In the genomic region with DNA sequence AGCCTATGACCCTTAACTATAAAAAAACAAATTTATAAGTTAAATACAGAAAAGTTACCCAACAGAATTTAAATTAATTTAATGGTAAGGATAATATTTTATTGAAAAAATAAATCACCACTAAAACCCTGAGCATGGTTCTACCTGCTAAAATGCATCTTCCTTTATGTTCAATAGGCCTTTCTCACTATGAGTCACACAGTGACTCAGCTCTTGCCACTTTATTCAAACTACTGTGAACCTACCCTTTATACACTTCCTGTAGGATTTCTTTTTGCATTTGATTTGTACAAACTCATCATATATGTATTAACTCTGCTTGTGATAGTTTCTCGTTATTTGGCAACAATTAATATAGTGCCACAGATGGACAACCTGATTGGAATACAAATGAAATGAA, we compare ENCODE assay signal across 8 cellular contexts. TPM values are rescaled to one million over a fixed set of nuclear protein-coding genes. Genes with fewer than 3 reads are reported as not detected.
DNase-seq lines count a peak whose midpoint lies in the region; ATAC-seq and TF ChIP-seq lines count a peak whose summit lies in the region.

No MANE protein-coding gene starts in this region.

- CTCF ChIA-PET in mammary epithelial cell (lab: Charles Lee; ENCODE audit: low non-redundant PET): no interaction called here

- H3K9me3 ChIP-seq in mammary epithelial cell (replicated peaks; ENCODE audit: insufficient read depth, low read length): no peaks in the 10 kb centered on the region
- peaks cover 0 to 4% (median 0%) of the 10 kb centered on the region in 12 donors for H3K9me3 ChIP-seq in heart left ventricle

- TF ChIP-seq CTCF in mammary epithelial cell (conservative IDR thresholded peaks at IDR 0.05 in 1 of 2, IDR thresholded peaks at IDR 0.05 in 1 of 2; ENCODE audit: extremely low read depth in 1 of 2, insufficient read depth in 1 of 2, low read depth in 1 of 2, low read length in 2 of 2) (no peak), type B pancreatic cell (conservative IDR thresholded peaks at IDR 0.05) (no peak), heart left ventricle (IDR thresholded peaks at IDR 0.05) (no peak)

- in situ Hi-C loops in mammary epithelial cell (cut with MboI; ENCODE audit: low sequenced_read_pairs in 2 of 2): no loop called here

- no peak for TF ChIP-seq POLR2A in heart left ventricle (IDR thresholded peaks at IDR 0.05)

- H3K9me3 Mint-ChIP-seq in type B pancreatic cell: peaks cover 3% of the 10 kb centered on the region

- H3K27me3 Mint-ChIP-seq in type B pancreatic cell: no peaks in the 10 kb centered on the region

- H3K4me3 ChIP-seq in mammary epithelial cell (replicated peaks in 1 of 3; ENCODE audit: insufficient read depth in 1 of 3, low read depth in 2 of 3, low read length in 3 of 3): no peak overlapping the region
- no peak overlapping the region for H3K4me3 ChIP-seq in heart left ventricle

- H3K36me3 ChIP-seq in mammary epithelial cell (ENCODE audit: insufficient read depth, low read length) (no peaks in the 10 kb centered on the region), heart left ventricle (no peaks in the 10 kb centered on the region)

- intact Hi-C loops in mammary epithelial cell (cut with micrococcal nuclease) (loop anchor here (5.0 kb wide), 1 partner anchor 54 kb away; the partner anchor contains the start of gene COBLL1), heart left ventricle (cut with DNase I) (loop anchor here in 1 of 10 donors (5.0 kb wide), 1 partner anchor 39 kb away; no protein-coding TSS in a partner anchor)

- H3K36me3 Mint-ChIP-seq in type B pancreatic cell: no peaks in the 10 kb centered on the region

- no peak overlapping the region for H2AFZ ChIP-seq in mammary epithelial cell (ENCODE audit: low read depth, low read length)

- 0% methylated on average over 1 of the region's 1 CpG for WGBS in mammary epithelial cell (ENCODE audit: low coverage, missing lambda C conversion rate)
- 71 to 78% (median 75%) methylated on average over 1 of the region's 1 CpG for WGBS in heart left ventricle, 4 donors

- H3K27ac ChIP-seq in mammary epithelial cell (ENCODE audit: insufficient read depth, low read depth, low read length) (peak overlapping the region; percentile 5), heart left ventricle (no peak overlapping the region)

- BruUV-seq in mammary epithelial cell (replicated peaks; lab: Mats Ljungman, UMichigan): no TSS peak

- peak overlapping the region; percentile 29 for H3K4me2 ChIP-seq in mammary epithelial cell (ENCODE audit: insufficient read depth, low read depth, low read length)

- H4K20me1 ChIP-seq in mammary epithelial cell (ENCODE audit: insufficient read depth, low read length): no peaks in the 10 kb centered on the region

- H3K27ac Mint-ChIP-seq in type B pancreatic cell: peak overlapping the region; percentile 82

- H3K4me1 Mint-ChIP-seq in type B pancreatic cell (ENCODE audit: unreplicated experiment): peaks cover 9% of the 10 kb centered on the region

- no peak overlapping the region for H3K4me3 Mint-ChIP-seq in type B pancreatic cell

- dilution Hi-C loops in mammary epithelial cell (cut with HindIII; ENCODE audit: low sequenced_read_pairs): no loop called here

- no peaks in the 10 kb centered on the region for H3K79me2 ChIP-seq in mammary epithelial cell (ENCODE audit: insufficient read depth, low read length)

- H3K9ac ChIP-seq in mammary epithelial cell (ENCODE audit: insufficient read depth, low read length): no peak overlapping the region

- ATAC-seq in GM21423 (IDR thresholded peaks at IDR 0.05; ENCODE audit: unreplicated experiment) (peak; percentile 100), HG03521 (IDR thresholded peaks at IDR 0.05; ENCODE audit: unreplicated experiment) (peak; percentile 92), heart left ventricle (no peak)

- H3K27me3 ChIP-seq in mammary epithelial cell (ENCODE audit: insufficient read depth, low read length) (no peaks in the 10 kb centered on the region), heart left ventricle (no peaks in the 10 kb centered on the region)

- H3K4me1 ChIP-seq in mammary epithelial cell (ENCODE audit: insufficient read depth, low read length): peaks cover 18% of the 10 kb centered on the region
- peaks cover 0 to 9% (median 0%) of the 10 kb centered on the region in 12 donors for H3K4me1 ChIP-seq in heart left ventricle

- peak; percentile 76 for DNase-seq in Daoy (ENCODE audit: low read depth)
- DNase-seq in mammary epithelial cell: peak; percentile 79
- DNase-seq in type B pancreatic cell (ENCODE audit: extremely low spot score, unreplicated experiment): no peak
- DNase-seq in SKM-1 (lab: John Stamatoyannopoulos, UW; ENCODE audit: unreplicated experiment): no peak
- DNase-seq in heart left ventricle: no peak
- DNase-seq in GM19240 (ENCODE audit: insufficient read length, low spot score): no peak

RNA-seq across cellular contexts. Expression of gene COBLL1, which starts 55.0 kb away (rescaled TPM):
- 4.6 and 6.7 TPM in 2 replicates for total RNA-seq in Daoy (2014; rRNA removed; shearing (Covaris generic))
- total RNA-seq in mammary epithelial cell (10 to 100 TPM; 35.0 to 53.7 TPM), type B pancreatic cell (ENCODE audit: low replicate concordance) (28.2 and 32.1 TPM in 2 replicates), heart left ventricle (10 to 100 TPM; 11.0 to 36.9 (median 18.8) TPM)
- polyA plus RNA-seq in mammary epithelial cell (10.0 TPM), heart left ventricle (1 to 10 TPM; 4.0 to 8.5 TPM)
- polyA minus RNA-seq in mammary epithelial cell: 36.4 TPM

RNA-seq across cellular contexts. Expression of gene SLC38A11, which starts 58.7 kb away (rescaled TPM):
- total RNA-seq in Daoy (2014; rRNA removed; shearing (Covaris generic)): not detected in 2 replicates
- total RNA-seq in mammary epithelial cell (not detected), type B pancreatic cell (ENCODE audit: low replicate concordance) (3.7 and 13.4 TPM in 2 replicates), heart left ventricle (1 to 10 TPM in 1 of 9 donors, under 1 TPM in 8; 0.25 to 1.9 (median 0.51) TPM)
- polyA plus RNA-seq in mammary epithelial cell (0.08 TPM), heart left ventricle (1 to 10 TPM in 1 of 2 donors, under 1 TPM in 1; 0.55 to 1.4 TPM)
- not detected for polyA minus RNA-seq in mammary epithelial cell

Comparison
In these comparisons a context has a peak if more than half of its experiments do, and no peak if none do; other contexts are left out.
1. DNase-seq: peak in Daoy (single experiment) and mammary epithelial cell (single experiment); none in type B pancreatic cell (single experiment), SKM-1 (single experiment), heart left ventricle (0 of 5) and GM19240 (single experiment).
2. ATAC-seq: peak in GM21423 (single experiment) and HG03521 (single experiment); none in heart left ventricle (0 of 4).